In genomic region chr10:79129361-79129997, GRCh38 we compare ENCODE assay signal across 11 cellular contexts.
A peak's percentile ranks its signal among the peaks of the same experiment; 100 is the strongest.
DNase-seq lines count a peak whose midpoint lies in the region; ATAC-seq, FAIRE-seq and TF ChIP-seq lines count a peak whose summit lies in the region.
"Had no signal": no experiment of that assay in that cellular context is flagged by ENCODE, and none has a peak within 500 bp of the region (broad histone marks: within the 10 kb centered on the region; RNA-seq: fewer than 3 reads in every experiment).

No MANE protein-coding gene starts in this region.

- POLR2A ChIA-PET in RWPE1 (lab: Yijun Ruan, JAX; ENCODE audit: low non-redundant PET) = interaction anchor here (0.6 kb wide), 1 partner anchor 51 kb away, joined by 10 read pairs; no protein-coding TSS in a partner anchor

- CTCF ChIA-PET in RWPE1 (lab: Yijun Ruan, JAX) = no interaction called here

- DNase-seq in H54 (ENCODE audit: insufficient read length, low spot score) (peak; percentile 54), RWPE1 (ENCODE audit: low spot score) (no peak), left cardiac atrium (peak; percentile 54), retina (peak; percentile 78), NCI-H748 treated with DMSO at 0.1 percent for 48 hours (lab: John Stamatoyannopoulos, UW) (no peak), erythroblast (lab: John Stamatoyannopoulos, UW) (no peak)
- DNase-seq in stimulated activated naive CD4-positive, alpha-beta T cell treated with Interleukin-2 at 50 U/mL for 16 hours (lab: John Stamatoyannopoulos, UW) = no peak
- DNase-seq: activated gamma-delta T cell treated with Interleukin-2 at 50 U/mL for 16 hours, immature natural killer cell had no signal

- no peak for TF ChIP-seq POLR2A in H54 (IDR thresholded peaks at IDR 0.05; ENCODE audit: low read depth, low read length)
- no peak for TF ChIP-seq POLR2A in erythroblast (IDR thresholded peaks at IDR 0.05; ENCODE audit: low read length)

- ATAC-seq in left cardiac atrium (peak; percentile 41 to 58), HG03108 (IDR thresholded peaks at IDR 0.05; ENCODE audit: unreplicated experiment) (no peak)
- ATAC-seq: GM12878 had no signal

- FAIRE-seq in H54 (lab: Jason Lieb, UNC) = no peak
- FAIRE-seq: GM12878 had no signal

- TF ChIP-seq CTCF in RWPE1 (conservative IDR thresholded peaks at IDR 0.05; ENCODE audit: low read depth) = no peak

- intact Hi-C loops in left cardiac atrium (cut with DNase I) = no loop called here

- H3K27ac ChIP-seq in RWPE1 = peak overlapping the region; percentile 31; the same call in 1 of the 2 replicates

Comparison
In these comparisons a context has a peak if more than half of its experiments do, and no peak if none do; other contexts are left out.
1. DNase-seq: peak in H54 (single experiment), left cardiac atrium (single experiment) and retina (single experiment); none in RWPE1 (single experiment), stimulated activated naive CD4-positive, alpha-beta T cell treated with Interleukin-2 at 50 U/mL for 16 hours (single experiment), NCI-H748 treated with DMSO at 0.1 percent for 48 hours (single experiment) and erythroblast (0 of 2).